ENCODE assay signal across 8 cellular contexts in the genomic region with DNA sequence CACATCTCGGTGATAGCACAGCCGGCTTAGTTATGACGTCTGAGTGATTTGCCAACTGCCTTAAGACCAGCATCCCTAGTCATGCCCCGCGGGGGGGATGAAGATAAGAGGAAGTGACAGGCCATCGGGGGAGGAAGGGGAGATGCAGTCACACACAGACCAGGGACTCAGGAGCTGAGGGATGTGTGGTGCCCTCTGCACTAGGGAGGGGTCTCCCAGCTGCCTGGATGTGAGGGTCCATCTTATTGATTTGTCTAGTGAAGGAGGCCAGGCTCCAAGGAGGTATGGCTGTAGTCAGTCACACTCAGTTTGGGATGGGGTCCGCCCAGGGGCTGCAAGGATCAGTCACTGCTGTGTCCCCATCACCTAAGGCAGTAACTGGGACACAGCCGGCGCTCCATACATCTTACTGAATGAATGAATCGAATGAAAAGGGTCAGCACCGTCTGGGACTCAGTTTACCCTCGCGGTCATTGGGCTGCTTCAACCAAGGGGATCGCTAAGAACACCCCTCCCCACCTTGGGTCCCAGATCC. TPM values are rescaled to one million over a fixed set of nuclear protein-coding genes. Genes with fewer than 3 reads are reported as not detected.
DNase-seq lines count a peak whose midpoint lies in the region; ATAC-seq, FAIRE-seq and TF ChIP-seq lines count a peak whose summit lies in the region.

No MANE protein-coding gene starts in this region.

- H3K9me3 ChIP-seq in SJSA1 (replicated peaks) (no peaks in the 10 kb centered on the region; the same call in 1 of the 2 replicates), colonic mucosa (no peaks in the 10 kb centered on the region), liver (ENCODE audit: control insufficient read depth in 4 of 4, low read length in 3 of 4) (no peaks in the 10 kb centered on the region)

- H3K4me3 ChIP-seq in SJSA1: peak overlapping the region; percentile 34
- H3K4me3 ChIP-seq in colonic mucosa: peak overlapping the region; percentile 31
- H3K4me3 ChIP-seq in liver (ENCODE audit: low read depth in 1 of 3, low read length in 3 of 3): no peak overlapping the region

- no peak for TF ChIP-seq POLR2A in H54 (IDR thresholded peaks at IDR 0.05; ENCODE audit: low read depth, low read length)

- ATAC-seq in HG03108 (IDR thresholded peaks at IDR 0.05; ENCODE audit: unreplicated experiment): no peak

- peak overlapping the region; percentile 97 for H3K27ac ChIP-seq in SJSA1
- H3K27ac ChIP-seq in colonic mucosa: peak overlapping the region; percentile 72
- H3K27ac ChIP-seq in liver (ENCODE audit: low read depth in 1 of 2, low read length in 2 of 2): peak overlapping the region; percentile 5 to 33
- H3K27ac ChIP-seq in temporal lobe (ENCODE audit: low read depth, low read length): peak overlapping the region; percentile 36

- no peak for TF ChIP-seq RAD21 in liver (IDR thresholded peaks at IDR 0.05)

- H3K4me1 ChIP-seq in SJSA1 (replicated peaks) (peaks cover 40% of the 10 kb centered on the region), colonic mucosa (no peaks in the 10 kb centered on the region), liver (ENCODE audit: control insufficient read depth in 4 of 4, insufficient read depth in 4 of 4, low read length in 3 of 4) (peaks cover 4 to 17% (median 9%) of the 10 kb centered on the region in 4 donors)

- intact Hi-C loops in colonic mucosa (cut with DNase I): no loop called here

- TF ChIP-seq CTCF in colonic mucosa (IDR thresholded peaks at IDR 0.05) (no peak), liver (IDR thresholded peaks at IDR 0.05; ENCODE audit: low read depth, low read length, missing input control) (no peak)

- H3K27me3 ChIP-seq in SJSA1 (replicated peaks) (no peaks in the 10 kb centered on the region), colonic mucosa (no peaks in the 10 kb centered on the region), liver (ENCODE audit: control insufficient read depth in 4 of 4, insufficient read depth in 4 of 4, low read length in 3 of 4) (no peaks in the 10 kb centered on the region)

- WGBS in liver: 19% methylated on average over 14 of the region's 14 CpGs

- no peak for FAIRE-seq in H54 (lab: Jason Lieb, UNC)

- DNase-seq in activated naive CD4-positive, alpha-beta T cell treated with Interleukin-2 at 50 U/mL for 16 hours: peak; percentile 25
- no peak for DNase-seq in activated naive CD4-positive, alpha-beta T cell treated with anti-CD3 and anti-CD28 coated beads, Interleukin-2, amount 50 U/mL, for 16 hours
- DNase-seq in SJSA1 (ENCODE audit: low read depth in 1 of 2, low spot score in 2 of 2) (no peak), colonic mucosa (peak; percentile 58), H54 (ENCODE audit: insufficient read length, low spot score) (no peak)

- H3K9ac ChIP-seq in colonic mucosa (ENCODE audit: low read depth in 2 of 2, low read length in 2 of 2): peak overlapping the region; percentile 38 to 91
- H3K9ac ChIP-seq in liver (ENCODE audit: low read depth in 1 of 2, low read length in 2 of 2): no peak overlapping the region

- H3K36me3 ChIP-seq in SJSA1 (no peaks in the 10 kb centered on the region), colonic mucosa (no peaks in the 10 kb centered on the region), liver (ENCODE audit: control insufficient read depth in 4 of 4, insufficient read depth in 3 of 4, low read depth in 1 of 4, low read length in 3 of 4) (no peaks in the 10 kb centered on the region)

TF ChIP-seq in liver, 16 proteins besides CTCF, POLR2A, EP300 and RAD21:
- TF ChIP-seq NR2F2 (IDR thresholded peaks at IDR 0.05): no peak
- no peak for TF ChIP-seq FOXA1 (IDR thresholded peaks at IDR 0.05)
- TF ChIP-seq, protein P1, sequence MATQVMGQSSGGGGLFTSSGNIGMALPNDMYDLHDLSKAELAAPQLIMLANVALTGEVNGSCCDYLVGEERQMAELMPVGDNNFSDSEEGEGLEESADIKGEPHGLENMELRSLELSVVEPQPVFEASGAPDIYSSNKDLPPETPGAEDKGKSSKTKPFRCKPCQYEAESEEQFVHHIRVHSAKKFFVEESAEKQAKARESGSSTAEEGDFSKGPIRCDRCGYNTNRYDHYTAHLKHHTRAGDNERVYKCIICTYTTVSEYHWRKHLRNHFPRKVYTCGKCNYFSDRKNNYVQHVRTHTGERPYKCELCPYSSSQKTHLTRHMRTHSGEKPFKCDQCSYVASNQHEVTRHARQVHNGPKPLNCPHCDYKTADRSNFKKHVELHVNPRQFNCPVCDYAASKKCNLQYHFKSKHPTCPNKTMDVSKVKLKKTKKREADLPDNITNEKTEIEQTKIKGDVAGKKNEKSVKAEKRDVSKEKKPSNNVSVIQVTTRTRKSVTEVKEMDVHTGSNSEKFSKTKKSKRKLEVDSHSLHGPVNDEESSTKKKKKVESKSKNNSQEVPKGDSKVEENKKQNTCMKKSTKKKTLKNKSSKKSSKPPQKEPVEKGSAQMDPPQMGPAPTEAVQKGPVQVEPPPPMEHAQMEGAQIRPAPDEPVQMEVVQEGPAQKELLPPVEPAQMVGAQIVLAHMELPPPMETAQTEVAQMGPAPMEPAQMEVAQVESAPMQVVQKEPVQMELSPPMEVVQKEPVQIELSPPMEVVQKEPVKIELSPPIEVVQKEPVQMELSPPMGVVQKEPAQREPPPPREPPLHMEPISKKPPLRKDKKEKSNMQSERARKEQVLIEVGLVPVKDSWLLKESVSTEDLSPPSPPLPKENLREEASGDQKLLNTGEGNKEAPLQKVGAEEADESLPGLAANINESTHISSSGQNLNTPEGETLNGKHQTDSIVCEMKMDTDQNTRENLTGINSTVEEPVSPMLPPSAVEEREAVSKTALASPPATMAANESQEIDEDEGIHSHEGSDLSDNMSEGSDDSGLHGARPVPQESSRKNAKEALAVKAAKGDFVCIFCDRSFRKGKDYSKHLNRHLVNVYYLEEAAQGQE (IDR thresholded peaks at IDR 0.05): no peak
- TF ChIP-seq HNF4G (IDR thresholded peaks at IDR 0.05): no peak
- TF ChIP-seq YY1 (IDR thresholded peaks at IDR 0.05): no peak
- TF ChIP-seq, protein P2, sequence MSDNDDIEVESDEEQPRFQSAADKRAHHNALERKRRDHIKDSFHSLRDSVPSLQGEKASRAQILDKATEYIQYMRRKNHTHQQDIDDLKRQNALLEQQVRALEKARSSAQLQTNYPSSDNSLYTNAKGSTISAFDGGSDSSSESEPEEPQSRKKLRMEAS (IDR thresholded peaks at IDR 0.05): no peak
- TF ChIP-seq RXRA (IDR thresholded peaks at IDR 0.05): no peak
- no peak for TF ChIP-seq JUND (IDR thresholded peaks at IDR 0.05)
- TF ChIP-seq, protein P3, sequence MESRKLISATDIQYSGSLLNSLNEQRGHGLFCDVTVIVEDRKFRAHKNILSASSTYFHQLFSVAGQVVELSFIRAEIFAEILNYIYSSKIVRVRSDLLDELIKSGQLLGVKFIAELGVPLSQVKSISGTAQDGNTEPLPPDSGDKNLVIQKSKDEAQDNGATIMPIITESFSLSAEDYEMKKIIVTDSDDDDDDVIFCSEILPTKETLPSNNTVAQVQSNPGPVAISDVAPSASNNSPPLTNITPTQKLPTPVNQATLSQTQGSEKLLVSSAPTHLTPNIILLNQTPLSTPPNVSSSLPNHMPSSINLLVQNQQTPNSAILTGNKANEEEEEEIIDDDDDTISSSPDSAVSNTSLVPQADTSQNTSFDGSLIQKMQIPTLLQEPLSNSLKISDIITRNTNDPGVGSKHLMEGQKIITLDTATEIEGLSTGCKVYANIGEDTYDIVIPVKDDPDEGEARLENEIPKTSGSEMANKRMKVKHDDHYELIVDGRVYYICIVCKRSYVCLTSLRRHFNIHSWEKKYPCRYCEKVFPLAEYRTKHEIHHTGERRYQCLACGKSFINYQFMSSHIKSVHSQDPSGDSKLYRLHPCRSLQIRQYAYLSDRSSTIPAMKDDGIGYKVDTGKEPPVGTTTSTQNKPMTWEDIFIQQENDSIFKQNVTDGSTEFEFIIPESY (IDR thresholded peaks at IDR 0.05): no peak
- TF ChIP-seq TAF1 (conservative IDR thresholded peaks at IDR 0.05): no peak
- TF ChIP-seq EGR1 (IDR thresholded peaks at IDR 0.05; ENCODE audit: low read depth in 2 of 2): no peak
- TF ChIP-seq FOXA2 (IDR thresholded peaks at IDR 0.05): no peak
- TF ChIP-seq, protein P4, sequence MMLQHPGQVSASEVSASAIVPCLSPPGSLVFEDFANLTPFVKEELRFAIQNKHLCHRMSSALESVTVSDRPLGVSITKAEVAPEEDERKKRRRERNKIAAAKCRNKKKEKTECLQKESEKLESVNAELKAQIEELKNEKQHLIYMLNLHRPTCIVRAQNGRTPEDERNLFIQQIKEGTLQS (IDR thresholded peaks at IDR 0.05): no peak
- no peak for TF ChIP-seq GABPA (IDR thresholded peaks at IDR 0.05 in 1 of 2, conservative IDR thresholded peaks at IDR 0.05 in 1 of 2)
- no peak for TF ChIP-seq HNF4A (conservative IDR thresholded peaks at IDR 0.05)
- no peak for TF ChIP-seq SP1 (IDR thresholded peaks at IDR 0.05)

RNA-seq across cellular contexts. Expression of a gene that starts 19.3 kb away (rescaled TPM):
- 102 and 247 TPM in 2 replicates for total RNA-seq in SJSA1 (2014; rRNA removed; shearing (Covaris generic))
- total RNA-seq in colonic mucosa: 10 to 100 TPM; 30.0 to 37.3 TPM
- 10 to 100 TPM; 19.3 to 24.7 TPM for total RNA-seq in liver
- 10 to 100 TPM; 19.2 to 28.7 TPM for polyA plus RNA-seq in liver
- 43.8 TPM for total RNA-seq in temporal lobe

RNA-seq across cellular contexts. Expression of a gene that starts 24.8 kb away (rescaled TPM):
- 1.1 TPM in 1 of 2 replicates, not detected in the other for total RNA-seq in SJSA1 (2014; rRNA removed; shearing (Covaris generic))
- total RNA-seq in colonic mucosa: 1 to 10 TPM; 1.5 to 3.4 TPM
- total RNA-seq in liver: 1 to 10 TPM in 1 of 2 donors, under 1 TPM in 1; 0.28 to 1.3 TPM
- under 1 TPM; 0.18 to 0.51 TPM for polyA plus RNA-seq in liver
- total RNA-seq in temporal lobe: 0.49 TPM

RNA-seq across cellular contexts. Expression of a gene that starts 36.5 kb away (rescaled TPM):
- total RNA-seq in SJSA1 (2014; rRNA removed; shearing (Covaris generic)): 10.5 and 25.5 TPM in 2 replicates
- total RNA-seq in colonic mucosa: 1 to 10 TPM; 2.0 to 8.5 TPM
- 1 to 10 TPM; 1.9 TPM for total RNA-seq in liver
- polyA plus RNA-seq in liver: 1 to 10 TPM; 1.1 to 2.4 TPM
- total RNA-seq in temporal lobe: 4.2 TPM

RNA-seq across cellular contexts. Expression of a gene that starts 38.1 kb away (rescaled TPM):
- 5.1 and 5.6 TPM in 2 replicates for total RNA-seq in SJSA1 (2014; rRNA removed; shearing (Covaris generic))
- total RNA-seq in colonic mucosa: 10 to 100 TPM; 25.9 to 46.2 TPM
- 1 to 10 TPM in 1 of 2 donors, under 1 TPM in 1; 0.51 to 6.5 TPM for total RNA-seq in liver
- polyA plus RNA-seq in liver: 1 to 10 TPM; 3.3 to 7.7 TPM
- total RNA-seq in temporal lobe: 0.49 TPM

RNA-seq across cellular contexts. Expression of a gene that starts 53.9 kb away (rescaled TPM):
- total RNA-seq in SJSA1 (2014; rRNA removed; shearing (Covaris generic)): 5.1 and 7.5 TPM in 2 replicates
- total RNA-seq in colonic mucosa: 1 to 10 TPM; 4.9 to 8.4 TPM
- total RNA-seq in liver: 1 to 10 TPM; 1.0 to 1.6 TPM
- polyA plus RNA-seq in liver: 1 to 10 TPM; 1.3 to 3.5 TPM
- 58.8 TPM for total RNA-seq in temporal lobe

Comparison
In these comparisons a context has a peak if more than half of its experiments do, and no peak if none do; other contexts are left out.
1. DNase-seq: peak in activated naive CD4-positive, alpha-beta T cell treated with Interleukin-2 at 50 U/mL for 16 hours (single experiment) and colonic mucosa (single experiment); none in activated naive CD4-positive, alpha-beta T cell treated with anti-CD3 and anti-CD28 coated beads, Interleukin-2, amount 50 U/mL, for 16 hours (single experiment), SJSA1 (0 of 2) and H54 (single experiment).
2. H3K27ac ChIP-seq: peak in every context shown above with its lines; median percentile 97 in SJSA1; 72 in colonic mucosa; 36 in temporal lobe; 19 in liver.
3. H3K4me3 ChIP-seq: peak in SJSA1 (single experiment) and colonic mucosa (single experiment); none in liver (0 of 3).
4. H3K9ac ChIP-seq: peak in colonic mucosa (2 of 2); none in liver (0 of 2).